Comparison of ENCODE assay signal across 8 cellular contexts in genomic region chr4:16227462-16227868, GRCh38. TPM values are rescaled to one million over a fixed set of nuclear protein-coding genes. Genes with fewer than 3 reads are reported as not detected.
A peak's percentile ranks its signal among the peaks of the same experiment; 100 is the strongest.
DNase-seq lines count a peak whose midpoint lies in the region; ATAC-seq and TF ChIP-seq lines count a peak whose summit lies in the region.

No MANE protein-coding gene starts in this region.

- H3K27me3 ChIP-seq in CD4-positive, alpha-beta T cell (ENCODE audit: control insufficient read depth, insufficient read depth, low read length) = no peaks in the 10 kb centered on the region
- H3K27me3 ChIP-seq in HAP-1 (ENCODE audit: low read depth) (no peaks in the 10 kb centered on the region), endocrine pancreas (ENCODE audit: control insufficient read depth, insufficient read depth, low read length) (no peaks in the 10 kb centered on the region), upper lobe of left lung (no peaks in the 10 kb centered on the region)

- no peaks in the 10 kb centered on the region for H3K9me3 ChIP-seq in CD4-positive, alpha-beta T cell (ENCODE audit: control insufficient read depth, low read length)
- H3K9me3 ChIP-seq in HAP-1 (no peaks in the 10 kb centered on the region), T-helper 17 cell (ENCODE audit: control insufficient read depth, low read length, poor library complexity, severe bottlenecking) (no peaks in the 10 kb centered on the region), endocrine pancreas (ENCODE audit: control insufficient read depth, low read length) (no peaks in the 10 kb centered on the region), mesodermal cell (ENCODE audit: control insufficient read depth, low read length) (no peaks in the 10 kb centered on the region), upper lobe of left lung (no peaks in the 10 kb centered on the region)

- H3K9ac ChIP-seq in endocrine pancreas (ENCODE audit: control insufficient read depth, insufficient read depth, low read length) = peak overlapping the region; percentile 76

- DNase-seq in CD4-positive, alpha-beta T cell = peak in 4 of 10 experiments; percentile 3 to 18 (median 9)
- peak in 1 of 2 experiments; percentile 38 for DNase-seq in HAP-1 (ENCODE audit: low spot score in 2 of 2)
- no peak for DNase-seq in T-helper 17 cell
- peak in 1 of 2 donors; percentile 47 for DNase-seq in upper lobe of left lung
- no peak for DNase-seq in OCI-M2 (lab: John Stamatoyannopoulos, UW; ENCODE audit: unreplicated experiment)

- TF ChIP-seq POLR2A in upper lobe of left lung (IDR thresholded peaks at IDR 0.05) = peak in 1 of 4 donors; percentile 5

- H3K4me3 Mint-ChIP-seq in CD4-positive, alpha-beta T cell = peak overlapping the region; percentile 97
- H3K4me3 Mint-ChIP-seq in T-helper 17 cell = peak overlapping the region; percentile 92

- in situ Hi-C loops in HAP-1 (cut with MboI; ENCODE audit: low sequenced_read_pairs) = no loop called here

- CTCF ChIA-PET in CD4-positive, alpha-beta T cell (lab: Charles Lee) = interaction anchor here (1.0 to 2.1 kb wide), 2 partner anchors 22 to 37 kb away, joined by 3 to 6 read pairs; no protein-coding TSS in a partner anchor

- H3K4me1 Mint-ChIP-seq in CD4-positive, alpha-beta T cell (ENCODE audit: low read depth) = peaks cover 65% of the 10 kb centered on the region
- peaks cover 37% of the 10 kb centered on the region for H3K4me1 Mint-ChIP-seq in T-helper 17 cell

- H3K27ac ChIP-seq in CD4-positive, alpha-beta T cell (ENCODE audit: low read depth, low read length) = peak overlapping the region; percentile 73
- H3K27ac ChIP-seq in mesodermal cell (ENCODE audit: low read depth, low read length, severe bottlenecking) (peak overlapping the region; percentile 75), upper lobe of left lung (peak overlapping the region; percentile 90 to 100 (median 94))

- WGBS in mesodermal cell (ENCODE audit: insufficient coverage in 2 of 2), 2 experiments = 1 to 10% methylated on average over 16 to 18 of the region's 20 CpGs
- WGBS in upper lobe of left lung, 2 donors = 5 to 8% methylated on average over 19 to 20 of the region's 20 CpGs

- H3K36me3 Mint-ChIP-seq in CD4-positive, alpha-beta T cell (ENCODE audit: low read depth) = peaks cover 23% of the 10 kb centered on the region
- H3K36me3 Mint-ChIP-seq in T-helper 17 cell (ENCODE audit: low read depth) = no peaks in the 10 kb centered on the region

- H3K27ac Mint-ChIP-seq in CD4-positive, alpha-beta T cell = peak overlapping the region; percentile 96
- peak overlapping the region; percentile 96 for H3K27ac Mint-ChIP-seq in T-helper 17 cell

- H3K36me3 ChIP-seq in HAP-1 (replicated peaks) (no peaks in the 10 kb centered on the region), endocrine pancreas (ENCODE audit: control insufficient read depth, insufficient read depth, low read length) (no peaks in the 10 kb centered on the region), mesodermal cell (ENCODE audit: control insufficient read depth, insufficient read depth, low read length) (no peaks in the 10 kb centered on the region), upper lobe of left lung (no peaks in the 10 kb centered on the region)

- H3K4me1 ChIP-seq in HAP-1 (peaks cover 12% of the 10 kb centered on the region), endocrine pancreas (ENCODE audit: control insufficient read depth, insufficient read depth, low read length) (peaks cover 31% of the 10 kb centered on the region), mesodermal cell (ENCODE audit: control insufficient read depth, insufficient read depth, low read length, poor library complexity, severe bottlenecking) (peaks cover 18% of the 10 kb centered on the region), upper lobe of left lung (peaks cover 32 to 51% (median 40%) of the 10 kb centered on the region in 4 donors)

- no peaks in the 10 kb centered on the region for H3K27me3 Mint-ChIP-seq in CD4-positive, alpha-beta T cell
- H3K27me3 Mint-ChIP-seq in T-helper 17 cell = no peaks in the 10 kb centered on the region

- TF ChIP-seq EP300 in upper lobe of left lung (IDR thresholded peaks at IDR 0.05) = no peak

- intact Hi-C loops in CD4-positive, alpha-beta T cell (cut with DNase I, micrococcal nuclease) = loop anchor here in 1 of 2 experiments (5.0 to 10.0 kb wide), 4 partner anchors 573 to 1797 kb away; partner anchors contain the start of genes CPEB2, FBXL5, LAP3 and LCORL

- POLR2A ChIA-PET in CD4-positive, alpha-beta T cell (lab: Charles Lee) = interaction anchor here (0.7 to 1.6 kb wide), 7 partner anchors 10 to 546 kb away, joined by 3 to 8 read pairs (median 3); partner anchors contain the start of gene FAM200B

- peak; percentile 23 for ATAC-seq in CD4-positive, alpha-beta T cell (ENCODE audit: poor library complexity)
- ATAC-seq in T-helper 17 cell (no peak), upper lobe of left lung (ENCODE audit: low FRiP score in 2 of 2) (peak; percentile 31 to 47), HG03135 (IDR thresholded peaks at IDR 0.05; ENCODE audit: unreplicated experiment) (no peak)

- peak overlapping the region; percentile 53 for H3K4me3 ChIP-seq in HAP-1
- peak overlapping the region; percentile 66 for H3K4me3 ChIP-seq in endocrine pancreas (ENCODE audit: control insufficient read depth, insufficient read depth, low read length)
- peak overlapping the region; percentile 85 for H3K4me3 ChIP-seq in mesodermal cell (ENCODE audit: extremely low read depth, insufficient read depth, low read length, poor library complexity, severe bottlenecking)
- peak overlapping the region; percentile 53 to 96 (median 90) for H3K4me3 ChIP-seq in upper lobe of left lung

- H3K9me3 Mint-ChIP-seq in CD4-positive, alpha-beta T cell = no peaks in the 10 kb centered on the region

- TF ChIP-seq CTCF in CD4-positive, alpha-beta T cell (IDR thresholded peaks at IDR 0.05) = no peak
- TF ChIP-seq CTCF in upper lobe of left lung (IDR thresholded peaks at IDR 0.05) = no peak

RNA-seq across cellular contexts. Expression of gene TAPT1, which starts 1.2 kb away (rescaled TPM):
- 10 to 100 TPM; 70.6 to 77.1 TPM for total RNA-seq in CD4-positive, alpha-beta T cell
- total RNA-seq in T-helper 17 cell (10 to 100 TPM; 71.3 to 83.6 TPM), upper lobe of left lung (10 to 100 TPM; 22.3 to 79.0 (median 48.1) TPM)
- polyA plus RNA-seq in mesodermal cell (2013, experiment 1 of 2) = 12.3 TPM
- polyA plus RNA-seq in mesodermal cell (2013, experiment 2 of 2) = 19.1 TPM

Comparison
In these comparisons a context has a peak if more than half of its experiments do, and no peak if none do; other contexts are left out.
1. ATAC-seq: peak in CD4-positive, alpha-beta T cell (single experiment) and upper lobe of left lung (2 of 2); none in T-helper 17 cell (single experiment) and HG03135 (single experiment).
2. Peak in every context shown above with its lines, with median percentiles within 50 percentile points of each other: H3K27ac ChIP-seq and H3K4me3 ChIP-seq.